ENCODE assay signal across 8 cellular contexts in genomic region chr1:201309420-201309819, GRCh38. TPM values are rescaled to one million over a fixed set of nuclear protein-coding genes. Genes with fewer than 3 reads are reported as not detected.
A peak's percentile ranks its signal among the peaks of the same experiment; 100 is the strongest.
DNase-seq lines count a peak whose midpoint lies in the region; ATAC-seq and TF ChIP-seq lines count a peak whose summit lies in the region.

No MANE protein-coding gene starts in this region.

- no peak overlapping the region for H3K9ac ChIP-seq in MM.1S (ENCODE audit: low read length)

- H3K27ac ChIP-seq in MM.1S (ENCODE audit: low read length): no peak overlapping the region

- no peaks in the 10 kb centered on the region for H3K79me2 ChIP-seq in MM.1S (ENCODE audit: low read length)

- no peaks in the 10 kb centered on the region for H3K9me3 ChIP-seq in MM.1S (replicated peaks; ENCODE audit: insufficient read depth, low read length)

- no peak overlapping the region for H3K4me2 ChIP-seq in MM.1S (ENCODE audit: low read depth, low read length)

- no peaks in the 10 kb centered on the region for H3K36me3 ChIP-seq in MM.1S (replicated peaks; ENCODE audit: insufficient read depth, low read length)

- H4K20me1 ChIP-seq in MM.1S (ENCODE audit: insufficient read depth, low read length): peaks cover 4% of the 10 kb centered on the region; the same call in 1 of the 2 replicates

- POLR2A ChIA-PET in activated CD4-positive, alpha-beta T cell treated with anti-CD3 and anti-CD28 coated beads, Interleukin-2, amount 10 ng/mL, durations not matched to agents 7 days and 5 days (lab: Charles Lee): no interaction called here

- H3K27me3 ChIP-seq in MM.1S (replicated peaks; ENCODE audit: insufficient read depth, low read length): peaks cover 81% of the 10 kb centered on the region

- CTCF ChIA-PET in activated CD4-positive, alpha-beta T cell treated with anti-CD3 and anti-CD28 coated beads, Interleukin-2, amount 10 ng/mL, durations not matched to agents 7 days and 5 days (lab: Charles Lee): no interaction called here

- H3K9me3 Mint-ChIP-seq in activated CD4-positive, alpha-beta T cell treated with anti-CD3 and anti-CD28 coated beads, Interleukin-2, amount 10 ng/mL, durations not matched to agents 7 days and 5 days: no peaks in the 10 kb centered on the region

- H3K9me2 ChIP-seq in MM.1S (replicated peaks; ENCODE audit: insufficient read depth, low read length): no peaks in the 10 kb centered on the region

- ATAC-seq in Right ventricle myocardium inferior (peak; percentile 63), HG02798 (IDR thresholded peaks at IDR 0.05; ENCODE audit: poor library complexity, unreplicated experiment) (no peak)

- no peak overlapping the region for H2AFZ ChIP-seq in MM.1S (ENCODE audit: low read length)

- peak; percentile 72 for TF ChIP-seq CTCF in MM.1S (IDR thresholded peaks at IDR 0.05; ENCODE audit: low read length)

- H3K4me1 ChIP-seq in MM.1S (ENCODE audit: low read length): no peaks in the 10 kb centered on the region

- H3K36me3 Mint-ChIP-seq in activated CD4-positive, alpha-beta T cell treated with anti-CD3 and anti-CD28 coated beads, Interleukin-2, amount 10 ng/mL, durations not matched to agents 7 days and 5 days (ENCODE audit: low read depth): no peaks in the 10 kb centered on the region

- H3K4me3 Mint-ChIP-seq in activated CD4-positive, alpha-beta T cell treated with anti-CD3 and anti-CD28 coated beads, Interleukin-2, amount 10 ng/mL, durations not matched to agents 7 days and 5 days: no peak overlapping the region

- DNase-seq in EL (peak; percentile 45), MM.1S (peak; percentile 58), SHP77 (lab: John Stamatoyannopoulos, UW) (peak; percentile 77 to 84), Right ventricle myocardium inferior (ENCODE audit: missing footprints) (peak; percentile 79), renal cortical epithelial cell (ENCODE audit: low read depth) (peak; percentile 38), NK-92 (lab: John Stamatoyannopoulos, UW; ENCODE audit: unreplicated experiment) (no peak)
- no peak for DNase-seq in activated CD4-positive, alpha-beta T cell treated with anti-CD3 and anti-CD28 coated beads, Interleukin-2, amount 10 ng/mL, durations not matched to agents 7 days and 5 days

- H3K4me1 Mint-ChIP-seq in activated CD4-positive, alpha-beta T cell treated with anti-CD3 and anti-CD28 coated beads, Interleukin-2, amount 10 ng/mL, durations not matched to agents 7 days and 5 days: no peaks in the 10 kb centered on the region

- no peak overlapping the region for H3K27ac Mint-ChIP-seq in activated CD4-positive, alpha-beta T cell treated with anti-CD3 and anti-CD28 coated beads, Interleukin-2, amount 10 ng/mL, durations not matched to agents 7 days and 5 days

- peaks cover 16% of the 10 kb centered on the region for H3K27me3 Mint-ChIP-seq in activated CD4-positive, alpha-beta T cell treated with anti-CD3 and anti-CD28 coated beads, Interleukin-2, amount 10 ng/mL, durations not matched to agents 7 days and 5 days

- intact Hi-C loops in Right ventricle myocardium inferior (cut with DNase I): loop anchor here (1.0 to 2.0 kb wide), 2 partner anchors 37 to 49 kb away; no protein-coding TSS in a partner anchor

- H3K4me3 ChIP-seq in MM.1S (ENCODE audit: low read length): no peak overlapping the region

- H3F3A ChIP-seq in MM.1S (ENCODE audit: insufficient read depth, low read length): no peaks in the 10 kb centered on the region

RNA-seq across cellular contexts. Expression of gene PKP1, which starts 26.1 kb away (rescaled TPM):
- total RNA-seq in Right ventricle myocardium inferior (0.16 TPM), renal cortical epithelial cell (0.15 and 3.3 TPM in 2 replicates)
- total RNA-seq in activated CD4-positive, alpha-beta T cell treated with anti-CD3 and anti-CD28 coated beads, Interleukin-2, amount 10 ng/mL, durations not matched to agents 7 days and 5 days: not detected

Comparison
In these comparisons a context has a peak if more than half of its experiments do, and no peak if none do; other contexts are left out.
1. DNase-seq: peak in EL (single experiment), MM.1S (single experiment), SHP77 (2 of 2), Right ventricle myocardium inferior (single experiment) and renal cortical epithelial cell (single experiment); none in NK-92 (single experiment) and activated CD4-positive, alpha-beta T cell treated with anti-CD3 and anti-CD28 coated beads, Interleukin-2, amount 10 ng/mL, durations not matched to agents 7 days and 5 days (single experiment).